8 cellular contexts compared by ENCODE assay signal in genomic region chr18:62187543-62188378, GRCh38. TPM values are rescaled to one million over a fixed set of nuclear protein-coding genes. Genes with fewer than 3 reads are reported as not detected.
A peak's percentile ranks its signal among the peaks of the same experiment; 100 is the strongest.
DNase-seq lines count a peak whose midpoint lies in the region; ATAC-seq and TF ChIP-seq lines count a peak whose summit lies in the region.

No MANE protein-coding gene starts in this region.

- peak overlapping the region; percentile 85 for H3K4me2 ChIP-seq in MM.1S (ENCODE audit: low read depth, low read length)

- H3K27me3 ChIP-seq in CD8-positive, alpha-beta T cell (ENCODE audit: insufficient read depth, low read length), result no peaks in the 10 kb centered on the region
- H3K27me3 ChIP-seq in MM.1S (replicated peaks; ENCODE audit: insufficient read depth, low read length) (no peaks in the 10 kb centered on the region), dorsolateral prefrontal cortex (no peaks in the 10 kb centered on the region), lower lobe of right lung (ENCODE audit: low read depth) (no peaks in the 10 kb centered on the region)

- H3K36me3 ChIP-seq in CD8-positive, alpha-beta T cell (ENCODE audit: insufficient read depth, low read length), result no peaks in the 10 kb centered on the region
- no peaks in the 10 kb centered on the region for H3K36me3 ChIP-seq in MM.1S (replicated peaks; ENCODE audit: insufficient read depth, low read length)
- no peaks in the 10 kb centered on the region for H3K36me3 ChIP-seq in lower lobe of right lung

- DNase-seq in CD8-positive, alpha-beta T cell, result peak in 4 of 7 experiments; percentile 9 to 28 (median 22)
- DNase-seq in MM.1S (peak; percentile 21), dorsolateral prefrontal cortex (peak in 4 of 10 donors; percentile 7 to 60 (median 26)), lower lobe of right lung (peak; percentile 63), amniotic stem cell (lab: John Stamatoyannopoulos, UW) (no peak)
- peak; percentile 21 to 23 for DNase-seq in stimulated activated naive CD8-positive, alpha-beta T cell treated with anti-CD3 and anti-CD28 coated beads, Interleukin-15, amount 100 ng/mL, for 72 hours

- no peak for ATAC-seq in CD8-positive, alpha-beta T cell
- peak; percentile 3 for ATAC-seq in GM19397 (IDR thresholded peaks at IDR 0.05; ENCODE audit: unreplicated experiment)
- peak; percentile 2 to 3 for ATAC-seq in lower lobe of right lung
- peak; percentile 14 for ATAC-seq in stimulated activated naive CD8-positive, alpha-beta T cell treated with anti-CD3 and anti-CD28 coated beads, Interleukin-15, amount 100 ng/mL, for 72 hours

- peak overlapping the region; percentile 91 for H3K9ac ChIP-seq in MM.1S (ENCODE audit: low read length)

- H3K27me3 Mint-ChIP-seq in CD8-positive, alpha-beta T cell (ENCODE audit: low read depth), result no peaks in the 10 kb centered on the region
- no peaks in the 10 kb centered on the region for H3K27me3 Mint-ChIP-seq in stimulated activated naive CD8-positive, alpha-beta T cell treated with anti-CD3 and anti-CD28 coated beads, Interleukin-15, amount 100 ng/mL, for 72 hours

- peak overlapping the region; percentile 99 for H2AFZ ChIP-seq in MM.1S (ENCODE audit: low read length)

- peaks cover 45% of the 10 kb centered on the region for H3K4me1 ChIP-seq in CD8-positive, alpha-beta T cell (ENCODE audit: insufficient read depth, low read length)
- H3K4me1 ChIP-seq in MM.1S (ENCODE audit: low read length) (peaks cover 9% of the 10 kb centered on the region; the same call in 1 of the 2 replicates), lower lobe of right lung (peaks cover 53% of the 10 kb centered on the region)

- CTCF ChIA-PET in CD8-positive, alpha-beta T cell (lab: Charles Lee), result interaction anchor here (0.9 to 6.9 kb wide), 2 partner anchors 62 to 795 kb away, joined by 4 to 84 read pairs; no protein-coding TSS in a partner anchor

- TF ChIP-seq CTCF in CD8-positive, alpha-beta T cell (IDR thresholded peaks at IDR 0.05), result no peak
- no peak for TF ChIP-seq CTCF in MM.1S (IDR thresholded peaks at IDR 0.05; ENCODE audit: low read length)
- TF ChIP-seq CTCF in VCaP (conservative IDR thresholded peaks at IDR 0.05), result peak; percentile 32; the same call in 1 of the 2 replicates
- TF ChIP-seq CTCF in dorsolateral prefrontal cortex (IDR thresholded peaks at IDR 0.05 in 54 of 56, conservative IDR thresholded peaks at IDR 0.05 in 2 of 56; ENCODE audit: low read depth in 1 of 56, partially characterized antibody in 56 of 56), result peak in 2 of 56 donors; percentile 7 to 20
- no peak for TF ChIP-seq CTCF in lower lobe of right lung (IDR thresholded peaks at IDR 0.05)

- H3K27ac Mint-ChIP-seq in CD8-positive, alpha-beta T cell, result peak overlapping the region; percentile 97
- peak overlapping the region; percentile 98 to 99 for H3K27ac Mint-ChIP-seq in stimulated activated naive CD8-positive, alpha-beta T cell treated with anti-CD3 and anti-CD28 coated beads, Interleukin-15, amount 100 ng/mL, for 72 hours

- H3K4me3 ChIP-seq in CD8-positive, alpha-beta T cell (ENCODE audit: low read depth, low read length), result peak overlapping the region; percentile 92
- peak overlapping the region; percentile 99 for H3K4me3 ChIP-seq in MM.1S (ENCODE audit: low read length)
- peak overlapping the region; percentile 67 to 100 (median 95) for H3K4me3 ChIP-seq in dorsolateral prefrontal cortex
- H3K4me3 ChIP-seq in lower lobe of right lung, result peak overlapping the region; percentile 98

- H3F3A ChIP-seq in MM.1S (ENCODE audit: insufficient read depth, low read length), result peaks cover 13% of the 10 kb centered on the region

- no peaks in the 10 kb centered on the region for H3K9me3 ChIP-seq in CD8-positive, alpha-beta T cell (ENCODE audit: low read length)
- H3K9me3 ChIP-seq in MM.1S (replicated peaks; ENCODE audit: insufficient read depth, low read length) (no peaks in the 10 kb centered on the region), lower lobe of right lung (no peaks in the 10 kb centered on the region)

- peaks cover 70% of the 10 kb centered on the region for H3K4me1 Mint-ChIP-seq in CD8-positive, alpha-beta T cell (ENCODE audit: low read depth)
- peaks cover 56% of the 10 kb centered on the region for H3K4me1 Mint-ChIP-seq in stimulated activated naive CD8-positive, alpha-beta T cell treated with anti-CD3 and anti-CD28 coated beads, Interleukin-15, amount 100 ng/mL, for 72 hours

- peaks cover 32% of the 10 kb centered on the region for H3K36me3 Mint-ChIP-seq in CD8-positive, alpha-beta T cell

- POLR2A ChIA-PET in CD8-positive, alpha-beta T cell (lab: Charles Lee), result interaction anchor here (0.5 to 1.9 kb wide), 9 partner anchors 11 to 1234 kb away, joined by 3 to 11 read pairs (median 5); partner anchors contain the start of genes PHLPP1, VPS4B and ZCCHC2

- H3K79me2 ChIP-seq in MM.1S (ENCODE audit: low read length), result peaks cover 65% of the 10 kb centered on the region

- H3K27ac ChIP-seq in CD8-positive, alpha-beta T cell (ENCODE audit: low read depth, low read length), result peak overlapping the region; percentile 79
- H3K27ac ChIP-seq in MM.1S (ENCODE audit: low read length), result peak overlapping the region; percentile 83
- H3K27ac ChIP-seq in VCaP, result peak overlapping the region; percentile 90
- H3K27ac ChIP-seq in dorsolateral prefrontal cortex, result peak overlapping the region in 58 of 59 donors; percentile 10 to 94 (median 84)
- H3K27ac ChIP-seq in lower lobe of right lung, result peak overlapping the region; percentile 86

- H3K4me3 Mint-ChIP-seq in CD8-positive, alpha-beta T cell, result peak overlapping the region; percentile 100
- peak overlapping the region; percentile 98 to 100 for H3K4me3 Mint-ChIP-seq in stimulated activated naive CD8-positive, alpha-beta T cell treated with anti-CD3 and anti-CD28 coated beads, Interleukin-15, amount 100 ng/mL, for 72 hours

- intact Hi-C loops in CD8-positive, alpha-beta T cell (cut with DNase I, micrococcal nuclease), result loop anchor here (1.0 to 10.0 kb wide), 15 partner anchors 15 to 1787 kb away; partner anchors contain the start of genes SERPINB8 (in 2 of the 2), VPS4B (in 2 of the 2), KDSR (in 1 of the 2) and PHLPP1 (in 1 of the 2)
- intact Hi-C loops in dorsolateral prefrontal cortex (cut with DNase I) (loop anchor here (2.0 to 10.0 kb wide), 6 partner anchors 60 to 887 kb away; partner anchors contain the start of genes ZCCHC2 (in 2 of the 2) and PHLPP1 (in 1 of the 2)), lower lobe of right lung (cut with DNase I) (no loop called here)

- no peaks in the 10 kb centered on the region for H3K9me3 Mint-ChIP-seq in CD8-positive, alpha-beta T cell
- no peaks in the 10 kb centered on the region for H3K9me3 Mint-ChIP-seq in stimulated activated naive CD8-positive, alpha-beta T cell treated with anti-CD3 and anti-CD28 coated beads, Interleukin-15, amount 100 ng/mL, for 72 hours

- peaks cover 7% of the 10 kb centered on the region; the same call in 1 of the 2 replicates for H4K20me1 ChIP-seq in MM.1S (ENCODE audit: insufficient read depth, low read length)

- H3K9me2 ChIP-seq in MM.1S (replicated peaks; ENCODE audit: insufficient read depth, low read length), result no peaks in the 10 kb centered on the region

RNA-seq across cellular contexts. Expression of gene RELCH, which starts 0.7 kb away (rescaled TPM):
- 10 to 100 TPM; 39.2 to 40.5 TPM for total RNA-seq in CD8-positive, alpha-beta T cell
- total RNA-seq in dorsolateral prefrontal cortex, result 10 to 100 TPM; 44.0 to 88.4 (median 63.7) TPM
- total RNA-seq in lower lobe of right lung, result 29.9 TPM

RNA-seq across cellular contexts. Expression of gene PIGN, which starts 0.9 kb away (rescaled TPM):
- 1 to 10 TPM; 8.1 to 9.9 TPM for total RNA-seq in CD8-positive, alpha-beta T cell
- total RNA-seq in dorsolateral prefrontal cortex (10 to 100 TPM; 21.1 to 43.5 (median 31.0) TPM), lower lobe of right lung (25.9 TPM)
